In genomic region chr13:51797664-51798488, GRCh38 we compare ENCODE assay signal across 8 cellular contexts. TPM values are rescaled to one million over a fixed set of nuclear protein-coding genes. Genes with fewer than 3 reads are reported as not detected.
A peak's percentile ranks its signal among the peaks of the same experiment; 100 is the strongest.
DNase-seq lines count a peak whose midpoint lies in the region; ATAC-seq and TF ChIP-seq lines count a peak whose summit lies in the region.

No MANE protein-coding gene starts in this region.

- peaks cover 23 to 25% of the 10 kb centered on the region in 2 donors for H3K4me1 ChIP-seq in gastrocnemius medialis

- TF ChIP-seq CTCF in endothelial cell (IDR thresholded peaks at IDR 0.05; ENCODE audit: unreplicated experiment) (peak; percentile 28), nephron progenitor cell (IDR thresholded peaks at IDR 0.05) (peak; percentile 38), gastrocnemius medialis (IDR thresholded peaks at IDR 0.05 in 4 of 5, conservative IDR thresholded peaks at IDR 0.05 in 1 of 5) (peak in 2 of 5 experiments; percentile 14 to 23)

- H3K36me3 Mint-ChIP-seq in activated CD4-positive, alpha-beta T cell treated with anti-CD3 and anti-CD28 coated beads, Interleukin-2, amount 10 ng/mL, durations not matched to agents 24 days and 14 days (ENCODE audit: low read depth), result peaks cover 3% of the 10 kb centered on the region
- H3K36me3 Mint-ChIP-seq in endothelial cell (ENCODE audit: low read depth, unreplicated experiment), result peaks cover 4% of the 10 kb centered on the region
- peaks cover 3% of the 10 kb centered on the region for H3K36me3 Mint-ChIP-seq in nephron progenitor cell (ENCODE audit: low read depth)

- H3K36me3 ChIP-seq in gastrocnemius medialis, result peaks cover 0 to 14% of the 10 kb centered on the region in 2 donors

- H3K4me1 Mint-ChIP-seq in activated CD4-positive, alpha-beta T cell treated with anti-CD3 and anti-CD28 coated beads, Interleukin-2, amount 10 ng/mL, durations not matched to agents 24 days and 14 days, result peaks cover 35% of the 10 kb centered on the region
- H3K4me1 Mint-ChIP-seq in endothelial cell (ENCODE audit: unreplicated experiment) (peaks cover 51% of the 10 kb centered on the region), nephron progenitor cell (peaks cover 44% of the 10 kb centered on the region)

- H3K9me3 Mint-ChIP-seq in activated CD4-positive, alpha-beta T cell treated with anti-CD3 and anti-CD28 coated beads, Interleukin-2, amount 10 ng/mL, durations not matched to agents 24 days and 14 days, result peaks cover 2% of the 10 kb centered on the region
- H3K9me3 Mint-ChIP-seq in endothelial cell (ENCODE audit: unreplicated experiment) (no peaks in the 10 kb centered on the region), nephron progenitor cell (no peaks in the 10 kb centered on the region)

- no peaks in the 10 kb centered on the region for H3K27me3 Mint-ChIP-seq in activated CD4-positive, alpha-beta T cell treated with anti-CD3 and anti-CD28 coated beads, Interleukin-2, amount 10 ng/mL, durations not matched to agents 24 days and 14 days
- H3K27me3 Mint-ChIP-seq in endothelial cell (ENCODE audit: unreplicated experiment), result peaks cover 4% of the 10 kb centered on the region
- peaks cover 13% of the 10 kb centered on the region for H3K27me3 Mint-ChIP-seq in nephron progenitor cell (ENCODE audit: low read depth, poor library complexity)

- no peak overlapping the region for H3K4me3 ChIP-seq in gastrocnemius medialis

- H3K27me3 ChIP-seq in gastrocnemius medialis, result no peaks in the 10 kb centered on the region

- ATAC-seq in Right ventricle myocardium inferior (no peak), HG03103 (IDR thresholded peaks at IDR 0.05; ENCODE audit: low read depth, unreplicated experiment) (peak; percentile 46), gastrocnemius medialis (no peak)

- no peak overlapping the region for H3K27ac Mint-ChIP-seq in activated CD4-positive, alpha-beta T cell treated with anti-CD3 and anti-CD28 coated beads, Interleukin-2, amount 10 ng/mL, durations not matched to agents 24 days and 14 days
- peak overlapping the region; percentile 4 for H3K27ac Mint-ChIP-seq in endothelial cell (ENCODE audit: unreplicated experiment)
- H3K27ac Mint-ChIP-seq in nephron progenitor cell, result no peak overlapping the region

- no peaks in the 10 kb centered on the region for H3K9me3 ChIP-seq in gastrocnemius medialis

- in situ Hi-C loops in gastrocnemius medialis (cut with MboI; ENCODE audit: low sequenced_read_pairs in 4 of 4), result no loop called here

- TF ChIP-seq POLR2A in gastrocnemius medialis (IDR thresholded peaks at IDR 0.05), result no peak

- intact Hi-C loops in cardiac septum (cut with DNase I) (no loop called here), Right ventricle myocardium inferior (cut with DNase I) (no loop called here), gastrocnemius medialis (cut with DNase I; ENCODE audit: low total_unique reads) (no loop called here)
- intact Hi-C loops in activated CD4-positive, alpha-beta T cell treated with anti-CD3 and anti-CD28 coated beads, Interleukin-2, amount 10 ng/mL, durations not matched to agents 24 days and 14 days (cut with micrococcal nuclease), result loop anchor here (1.0 to 10.0 kb wide), 3 partner anchors 513 to 673 kb away; partner anchors contain the start of gene FAM124A

- no peak overlapping the region for H3K4me3 Mint-ChIP-seq in activated CD4-positive, alpha-beta T cell treated with anti-CD3 and anti-CD28 coated beads, Interleukin-2, amount 10 ng/mL, durations not matched to agents 24 days and 14 days
- H3K4me3 Mint-ChIP-seq in endothelial cell (ENCODE audit: unreplicated experiment), result no peak overlapping the region
- H3K4me3 Mint-ChIP-seq in nephron progenitor cell, result no peak overlapping the region

- DNase-seq in cardiac septum (ENCODE audit: low spot score) (peak; percentile 26), Right ventricle myocardium inferior (ENCODE audit: missing footprints) (no peak), NCI-H2171 treated with DMSO at 0.1 percent for 48 hours (lab: John Stamatoyannopoulos, UW) (peak; percentile 97), endothelial cell (ENCODE audit: low spot score) (peak; percentile 38), nephron progenitor cell (peak; percentile 30), gastrocnemius medialis (no peak)
- peak; percentile 89 for DNase-seq in activated CD4-positive, alpha-beta T cell treated with anti-CD3 and anti-CD28 coated beads, Interleukin-2, amount 10 ng/mL, durations not matched to agents 24 days and 14 days

- no peak overlapping the region for H3K27ac ChIP-seq in gastrocnemius medialis

RNA-seq across cellular contexts. Expression of gene DHRS12, which starts 6.1 kb away (rescaled TPM):
- 9.8 TPM for total RNA-seq in cardiac septum
- total RNA-seq in Right ventricle myocardium inferior, result 10.2 TPM
- total RNA-seq in activated CD4-positive, alpha-beta T cell treated with anti-CD3 and anti-CD28 coated beads, Interleukin-2, amount 10 ng/mL, durations not matched to agents 24 days and 14 days, result 3.2 and 3.9 TPM in 2 replicates
- 13.3 TPM for total RNA-seq in endothelial cell (ENCODE audit: unreplicated experiment)
- total RNA-seq in gastrocnemius medialis, result 1 to 10 TPM; 1.8 to 6.0 (median 4.7) TPM

RNA-seq across cellular contexts. Expression of gene TMEM272, which starts 47.1 kb away (rescaled TPM):
- total RNA-seq in cardiac septum (1.7 TPM), Right ventricle myocardium inferior (0.49 TPM), endothelial cell (ENCODE audit: unreplicated experiment) (0.15 TPM), gastrocnemius medialis (under 1 TPM in 3 of 4 donors, not detected in 1; 0.20 to 0.41 (median 0.27) TPM)
- 0.38 and 0.77 TPM in 2 replicates for total RNA-seq in activated CD4-positive, alpha-beta T cell treated with anti-CD3 and anti-CD28 coated beads, Interleukin-2, amount 10 ng/mL, durations not matched to agents 24 days and 14 days

Comparison
In these comparisons a context has a peak if more than half of its experiments do, and no peak if none do; other contexts are left out.
1. DNase-seq: peak in cardiac septum (single experiment), NCI-H2171 treated with DMSO at 0.1 percent for 48 hours (single experiment), activated CD4-positive, alpha-beta T cell treated with anti-CD3 and anti-CD28 coated beads, Interleukin-2, amount 10 ng/mL, durations not matched to agents 24 days and 14 days (single experiment), endothelial cell (single experiment) and nephron progenitor cell (single experiment); none in Right ventricle myocardium inferior (single experiment) and gastrocnemius medialis (0 of 2).